9 cellular contexts compared by ENCODE assay signal in genomic region chr3:24829632-24830229, GRCh38.
DNase-seq lines count a peak whose midpoint lies in the region; ATAC-seq and TF ChIP-seq lines count a peak whose summit lies in the region.
"Had no signal": no experiment of that assay in that cellular context is flagged by ENCODE, and none has a peak within 500 bp of the region (broad histone marks: within the 10 kb centered on the region; RNA-seq: fewer than 3 reads in every experiment).

No MANE protein-coding gene starts in this region.

- peak overlapping the region; percentile 65 for H3K27ac Mint-ChIP-seq in type B pancreatic cell
- H3K27ac Mint-ChIP-seq in stimulated activated memory B cell treated with anti-CD40 and anti-IgM and Interleukin-4, amounts not matched to agents 10 μg/mL and 1 μg/mL and 100 μg/mL, for 72 hours = no peak overlapping the region
- H3K27ac Mint-ChIP-seq: CD8-positive, alpha-beta memory T cell had no signal

- no peak overlapping the region for H3K27ac ChIP-seq in right lobe of liver

- TF ChIP-seq CTCF in right lobe of liver (IDR thresholded peaks at IDR 0.05) (no peak), type B pancreatic cell (conservative IDR thresholded peaks at IDR 0.05) (no peak)

- no peaks in the 10 kb centered on the region for H3K36me3 ChIP-seq in right lobe of liver

- H3K4me1 ChIP-seq in right lobe of liver = peaks cover 0 to 10% (median 0%) of the 10 kb centered on the region in 4 donors

- DNase-seq in NCI-H2171 treated with DMSO at 0.1 percent for 48 hours (lab: John Stamatoyannopoulos, UW) (peak; percentile 40), NCI-H2171 (lab: John Stamatoyannopoulos, UW) (no peak), cerebellum (ENCODE audit: low spot score) (peak; percentile 6), right lobe of liver (peak in 1 of 3 donors; percentile 17), type B pancreatic cell (ENCODE audit: extremely low spot score, unreplicated experiment) (peak; percentile 69), T-helper 9 cell (no peak)

- peak; percentile 61 to 76 (median 70) for ATAC-seq in right lobe of liver
- no peak for ATAC-seq in stimulated activated memory B cell treated with anti-CD40 and anti-IgM and Interleukin-4, amounts not matched to agents 10 μg/mL and 1 μg/mL and 100 μg/mL, for 72 hours
- no peak for ATAC-seq in GM18861 (IDR thresholded peaks at IDR 0.05; ENCODE audit: unreplicated experiment)

- no peaks in the 10 kb centered on the region for H3K9me3 ChIP-seq in right lobe of liver

- peak overlapping the region; percentile 27 to 50 (median 36) for H3K4me3 ChIP-seq in right lobe of liver

- intact Hi-C loops in right lobe of liver (cut with DNase I) = no loop called here

- peaks cover 69% of the 10 kb centered on the region for H3K27me3 Mint-ChIP-seq in type B pancreatic cell
- H3K27me3 Mint-ChIP-seq in stimulated activated memory B cell treated with anti-CD40 and anti-IgM and Interleukin-4, amounts not matched to agents 10 μg/mL and 1 μg/mL and 100 μg/mL, for 72 hours = peaks cover 47% of the 10 kb centered on the region

- H3K27me3 ChIP-seq in right lobe of liver = no peaks in the 10 kb centered on the region

- H3K4me3 Mint-ChIP-seq in type B pancreatic cell = peak overlapping the region; percentile 92
- H3K4me3 Mint-ChIP-seq in stimulated activated memory B cell treated with anti-CD40 and anti-IgM and Interleukin-4, amounts not matched to agents 10 μg/mL and 1 μg/mL and 100 μg/mL, for 72 hours = no peak overlapping the region

- H3K4me1 Mint-ChIP-seq in type B pancreatic cell (ENCODE audit: unreplicated experiment) = peaks cover 16% of the 10 kb centered on the region
- H3K4me1 Mint-ChIP-seq in stimulated activated memory B cell treated with anti-CD40 and anti-IgM and Interleukin-4, amounts not matched to agents 10 μg/mL and 1 μg/mL and 100 μg/mL, for 72 hours = no peaks in the 10 kb centered on the region
- H3K4me1 Mint-ChIP-seq: CD8-positive, alpha-beta memory T cell had no signal

- TF ChIP-seq POLR2A in right lobe of liver (IDR thresholded peaks at IDR 0.05) = no peak

- 1% methylated on average over 23 of the region's 35 CpGs for WGBS in right lobe of liver (ENCODE audit: insufficient coverage, low coverage, low lambda C conversion rate, missing lambda C conversion rate)

- H3K9me3 Mint-ChIP-seq in type B pancreatic cell = peaks cover 5% of the 10 kb centered on the region
- peaks cover 1% of the 10 kb centered on the region for H3K9me3 Mint-ChIP-seq in stimulated activated memory B cell treated with anti-CD40 and anti-IgM and Interleukin-4, amounts not matched to agents 10 μg/mL and 1 μg/mL and 100 μg/mL, for 72 hours

- H3K36me3 Mint-ChIP-seq in type B pancreatic cell = no peaks in the 10 kb centered on the region
- no peaks in the 10 kb centered on the region for H3K36me3 Mint-ChIP-seq in stimulated activated memory B cell treated with anti-CD40 and anti-IgM and Interleukin-4, amounts not matched to agents 10 μg/mL and 1 μg/mL and 100 μg/mL, for 72 hours
- H3K36me3 Mint-ChIP-seq: CD8-positive, alpha-beta memory T cell had no signal

Comparison
In these comparisons a context has a peak if more than half of its experiments do, and no peak if none do; other contexts are left out.
1. DNase-seq: peak in NCI-H2171 treated with DMSO at 0.1 percent for 48 hours (single experiment), cerebellum (single experiment) and type B pancreatic cell (single experiment); none in NCI-H2171 (single experiment) and T-helper 9 cell (single experiment).
2. ATAC-seq: peak in right lobe of liver (4 of 4); none in stimulated activated memory B cell treated with anti-CD40 and anti-IgM and Interleukin-4, amounts not matched to agents 10 μg/mL and 1 μg/mL and 100 μg/mL, for 72 hours (single experiment) and GM18861 (single experiment).